In the genomic region with DNA sequence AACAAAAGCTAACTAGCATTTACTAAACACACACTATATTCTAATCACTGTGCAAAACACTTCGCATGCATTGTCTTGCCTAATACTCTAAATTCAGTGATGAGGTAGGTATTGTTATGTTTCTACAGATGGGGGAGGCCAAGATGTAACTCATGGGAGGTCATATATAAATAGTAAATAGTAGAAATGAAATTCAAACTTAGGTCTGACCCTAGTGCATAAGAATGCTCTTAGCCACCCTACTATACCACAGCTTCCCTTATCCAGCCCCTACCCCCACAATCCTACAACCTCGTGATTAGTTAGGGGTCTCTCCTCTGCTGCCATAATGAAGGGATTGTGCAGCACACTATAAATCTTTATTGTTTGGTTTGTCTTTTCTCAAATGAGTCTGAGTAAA, we compare ENCODE assay signal across 16 cellular contexts. TPM values are rescaled to one million over a fixed set of nuclear protein-coding genes. Genes with fewer than 3 reads are reported as not detected.
DNase-seq lines count a peak whose midpoint lies in the region; ATAC-seq, FAIRE-seq and TF ChIP-seq lines count a peak whose summit lies in the region.
"Had no signal": no experiment of that assay in that cellular context is flagged by ENCODE, and none has a peak within 500 bp of the region (broad histone marks: within the 10 kb centered on the region; RNA-seq: fewer than 3 reads in every experiment).

No MANE protein-coding gene starts in this region.

- H3K4me1 ChIP-seq in PC-3 (ENCODE audit: insufficient read depth, low read length) (peaks cover 45% of the 10 kb centered on the region), GM12878 (ENCODE audit: control insufficient read depth, insufficient read depth, low read length) (peaks cover 9% of the 10 kb centered on the region), gastrocnemius medialis (peaks cover 53 to 57% of the 10 kb centered on the region in 2 donors), adrenal gland (replicated peaks in 1 of 2) (peaks cover 21 to 55% of the 10 kb centered on the region in 2 donors)

- no peak for TF ChIP-seq EP300 in GM12878 (IDR thresholded peaks at IDR 0.05; ENCODE audit: borderline replicate concordance in 1 of 2, control insufficient read depth in 1 of 2, low read depth in 2 of 2, low read length in 2 of 2)

- no peaks in the 10 kb centered on the region for H3K9me2 ChIP-seq in PC-3 (replicated peaks; ENCODE audit: low read length)

- H3K4me1 Mint-ChIP-seq in activated naive CD4-positive, alpha-beta T cell treated with anti-CD3 and anti-CD28 coated beads for 36 hours (ENCODE audit: low read depth): peaks cover 62% of the 10 kb centered on the region
- H3K4me1 Mint-ChIP-seq in CD14-positive monocyte: peaks cover 75% of the 10 kb centered on the region

- TF ChIP-seq RAD21 in GM12878 (IDR thresholded peaks at IDR 0.05; ENCODE audit: insufficient read depth, low read depth, low read length): no peak

- in situ Hi-C loops in GM12878 (cut with MboI): no loop called here
- in situ Hi-C loops in gastrocnemius medialis (cut with MboI; ENCODE audit: low sequenced_read_pairs in 4 of 4): no loop called here

- peaks cover 94% of the 10 kb centered on the region for H3K79me2 ChIP-seq in PC-3 (ENCODE audit: low read length)
- H3K79me2 ChIP-seq in GM12878 (ENCODE audit: control insufficient read depth, insufficient read depth, low read length): peaks cover 87% of the 10 kb centered on the region

- H3K9me3 ChIP-seq in PC-3 (ENCODE audit: low read length) (no peaks in the 10 kb centered on the region), GM12878 (replicated peaks; ENCODE audit: control insufficient read depth, insufficient read depth, low read length) (no peaks in the 10 kb centered on the region), gastrocnemius medialis (no peaks in the 10 kb centered on the region), adrenal gland (replicated peaks in 1 of 3) (no peaks in the 10 kb centered on the region)
- H3K9me3 ChIP-seq: heart right ventricle, Peyer's patch, spleen had no signal

- H3K9me3 Mint-ChIP-seq in activated naive CD4-positive, alpha-beta T cell treated with anti-CD3 and anti-CD28 coated beads for 36 hours: no peaks in the 10 kb centered on the region
- no peaks in the 10 kb centered on the region for H3K9me3 Mint-ChIP-seq in CD14-positive monocyte
- H3K9me3 Mint-ChIP-seq: T-helper 1 cell treated with Interleukin-12 subunit alpha and Interleukin-12 subunit beta and Interleukin-4 antibody, amounts not matched to agents 30 μg/mL and 1 μg/mL, for 36 hours had no signal

- no peak overlapping the region for H3K4me3 Mint-ChIP-seq in activated naive CD4-positive, alpha-beta T cell treated with anti-CD3 and anti-CD28 coated beads for 36 hours
- no peak overlapping the region for H3K4me3 Mint-ChIP-seq in CD14-positive monocyte

- H3K27ac ChIP-seq in PC-3 (ENCODE audit: low read length) (peak overlapping the region; percentile 60), GM12878 (ENCODE audit: control insufficient read depth, insufficient read depth) (no peak overlapping the region), gastrocnemius medialis (peak overlapping the region in 3 of 4 donors; percentile 90 to 100 (median 99)), adrenal gland (no peak overlapping the region)
- H3K27ac ChIP-seq: heart right ventricle, spleen had no signal

- TF ChIP-seq POLR2A in GM12878 (IDR thresholded peaks at IDR 0.05; ENCODE audit: low read depth, low read length) (no peak), gastrocnemius medialis (IDR thresholded peaks at IDR 0.05) (no peak), adrenal gland (IDR thresholded peaks at IDR 0.05) (no peak)

- TF ChIP-seq CTCF in PC-3 (conservative IDR thresholded peaks at IDR 0.05; ENCODE audit: low read depth, low read length): no peak
- no peak for TF ChIP-seq CTCF in GM12878 (IDR thresholded peaks at IDR 0.05 in 2 of 3, conservative IDR thresholded peaks at IDR 0.05 in 1 of 3; ENCODE audit: control insufficient read depth in 2 of 3, extremely low read depth in 1 of 3, insufficient read depth in 1 of 3, low read depth in 3 of 3, low read length in 3 of 3)
- no peak for TF ChIP-seq CTCF in gastrocnemius medialis (IDR thresholded peaks at IDR 0.05 in 4 of 5, conservative IDR thresholded peaks at IDR 0.05 in 1 of 5)
- TF ChIP-seq CTCF in adrenal gland (IDR thresholded peaks at IDR 0.05): no peak
- TF ChIP-seq CTCF in CD14-positive monocyte (IDR thresholded peaks at IDR 0.05): no peak

- H3K27ac Mint-ChIP-seq in activated naive CD4-positive, alpha-beta T cell treated with anti-CD3 and anti-CD28 coated beads for 36 hours: peak overlapping the region; percentile 52
- H3K27ac Mint-ChIP-seq in CD14-positive monocyte: peak overlapping the region in 3 of 7 donors; percentile 55 to 68 (median 60)

- BruUV-seq in PC-3 (replicated peaks; lab: Mats Ljungman, UMichigan) (no TSS peak), GM12878 (replicated peaks; lab: Mats Ljungman, UMichigan) (no TSS peak)

- H2AFZ ChIP-seq in PC-3 (ENCODE audit: low read length) (no peak overlapping the region), GM12878 (ENCODE audit: control insufficient read depth, low read depth, low read length) (no peak overlapping the region)

- no peaks in the 10 kb centered on the region for H3K27me3 Mint-ChIP-seq in activated naive CD4-positive, alpha-beta T cell treated with anti-CD3 and anti-CD28 coated beads for 36 hours (ENCODE audit: low read depth)
- no peaks in the 10 kb centered on the region for H3K27me3 Mint-ChIP-seq in CD14-positive monocyte (ENCODE audit: low read depth in 3 of 3)

- peaks cover 4% of the 10 kb centered on the region for H3F3A ChIP-seq in PC-3 (ENCODE audit: low read length, unreplicated experiment)

- H4K20me1 ChIP-seq in PC-3 (ENCODE audit: low read length): peaks cover 48% of the 10 kb centered on the region
- no peaks in the 10 kb centered on the region for H4K20me1 ChIP-seq in GM12878 (ENCODE audit: control insufficient read depth, insufficient read depth)

- 96% methylated on average over 2 of the region's 2 CpGs for WGBS in GM12878 (ENCODE audit: insufficient coverage, insufficient replicate concordance, low lambda C conversion rate, missing lambda C conversion rate)
- 78 to 84% (median 81%) methylated on average over 2 of the region's 2 CpGs for WGBS in adrenal gland, 4 donors

- DNase-seq in activated naive CD4-positive, alpha-beta T cell treated with anti-CD3 and anti-CD28 coated beads for 36 hours: no peak
- no peak for DNase-seq in activated naive CD4-positive, alpha-beta T cell (lab: John Stamatoyannopoulos, UW)
- DNase-seq in PC-3 (no peak), GM12878 (ENCODE audit: low read depth, low spot score) (no peak), gastrocnemius medialis (no peak), adrenal gland (no peak), CD14-positive monocyte (ENCODE audit: low spot score) (no peak)
- DNase-seq in stimulated activated naive CD4-positive, alpha-beta T cell (lab: John Stamatoyannopoulos, UW): no peak
- DNase-seq: heart right ventricle, NCI-H146, NCI-H446 treated with DMSO at 0.1 percent for 48 hours, Peyer's patch, spleen had no signal

- H3K36me3 Mint-ChIP-seq in activated naive CD4-positive, alpha-beta T cell treated with anti-CD3 and anti-CD28 coated beads for 36 hours (ENCODE audit: low read depth): peaks cover 36% of the 10 kb centered on the region
- peaks cover 8 to 24% of the 10 kb centered on the region in 2 donors for H3K36me3 Mint-ChIP-seq in CD14-positive monocyte

- intact Hi-C loops in activated naive CD4-positive, alpha-beta T cell treated with anti-CD3 and anti-CD28 coated beads for 36 hours (cut with micrococcal nuclease): loop anchor here (2.0 kb wide), 1 partner anchor 68 kb away; no protein-coding TSS in a partner anchor
- intact Hi-C loops in PC-3 (cut with micrococcal nuclease): loop anchor here (10.0 kb wide), 1 partner anchor 90 kb away; the partner anchor contains the start of gene F11R
- intact Hi-C loops in GM12878 (cut with micrococcal nuclease; ENCODE audit: unreplicated experiment): no loop called here
- intact Hi-C loops in gastrocnemius medialis (cut with DNase I; ENCODE audit: low total_unique reads): no loop called here
- intact Hi-C loops in adrenal gland (cut with DNase I): no loop called here
- intact Hi-C loops in CD14-positive monocyte (cut with micrococcal nuclease): no loop called here

- POLR2A ChIA-PET in PC-3 (lab: Charles Lee; ENCODE audit: unreplicated experiment): no interaction called here
- POLR2A ChIA-PET in GM12878 (lab: Charles Lee): interaction anchor here (1.0 kb wide), 1 partner anchor 39 kb away, joined by 3 read pairs; the partner anchor contains the start of gene UFC1

- CTCF ChIA-PET in activated naive CD4-positive, alpha-beta T cell treated with anti-CD3 and anti-CD28 coated beads for 36 hours (lab: Charles Lee): interaction anchor here (0.6 kb wide), 1 partner anchor 1187 kb away, joined by 4 read pairs; no protein-coding TSS in a partner anchor
- CTCF ChIA-PET in PC-3 (lab: Charles Lee) (no interaction called here), GM12878 (lab: Yijun Ruan, JAX) (interaction anchor here (1.5 kb wide), 1 partner anchor 14 kb away, joined by 4 read pairs; no protein-coding TSS in a partner anchor)

- FAIRE-seq in GM12878 (lab: Jason Lieb, UNC): no peak

- SMC1A ChIA-PET in GM12878 (lab: Charles Lee; ENCODE audit: uncharacterized antibody, unreplicated experiment): interaction anchor here (1.0 to 1.7 kb wide), 4 partner anchors 13 to 32 kb away, joined by 3 to 4 read pairs (median 3); no protein-coding TSS in a partner anchor

- H3K4me3 ChIP-seq in PC-3 (ENCODE audit: low read length) (peak overlapping the region; percentile 14; the same call in 1 of the 2 replicates), GM12878 (0 out of 2 replicates have a peak overlapping the region, but pooled peaks have one; percentile 25), gastrocnemius medialis (no peak overlapping the region), adrenal gland (no peak overlapping the region)
- H3K4me3 ChIP-seq: heart right ventricle, Peyer's patch, spleen had no signal

- ATAC-seq in PC-3 (no peak), GM12878 (no peak), gastrocnemius medialis (no peak)
- ATAC-seq: heart right ventricle had no signal

- H3K9ac ChIP-seq in PC-3 (ENCODE audit: low read length) (no peak overlapping the region), GM12878 (ENCODE audit: control insufficient read depth, insufficient read depth, low read length) (no peak overlapping the region)

- RAD21 ChIA-PET in GM12878 (lab: Charles Lee; ENCODE audit: unreplicated experiment): no interaction called here

- peaks cover 31% of the 10 kb centered on the region for H3K36me3 ChIP-seq in PC-3 (ENCODE audit: low read depth, low read length)
- H3K36me3 ChIP-seq in GM12878 (ENCODE audit: control insufficient read depth in 2 of 2, insufficient read depth in 2 of 2, low read length in 1 of 2): peaks cover 0 to 1% of the 10 kb centered on the region in 2 experiments; a peak in 1 of 4 replicates
- H3K36me3 ChIP-seq in gastrocnemius medialis: no peaks in the 10 kb centered on the region
- H3K36me3 ChIP-seq in adrenal gland (replicated peaks in 1 of 2): no peaks in the 10 kb centered on the region

- H3K27me3 ChIP-seq in PC-3 (ENCODE audit: low read length) (no peaks in the 10 kb centered on the region), GM12878 (replicated peaks in 1 of 2; ENCODE audit: control insufficient read depth in 2 of 2, insufficient read depth in 2 of 2, low read length in 1 of 2) (no peaks in the 10 kb centered on the region), gastrocnemius medialis (no peaks in the 10 kb centered on the region), adrenal gland (no peaks in the 10 kb centered on the region)
- H3K27me3 ChIP-seq: heart right ventricle, Peyer's patch, spleen had no signal

- H3K4me2 ChIP-seq in PC-3 (ENCODE audit: low read length) (peak overlapping the region; percentile 46), GM12878 (ENCODE audit: control insufficient read depth, insufficient read depth) (peak overlapping the region; percentile 9; the same call in 1 of the 2 replicates)

RNA-seq across cellular contexts. Expression of gene PFDN2, which starts 3.3 kb away (rescaled TPM):
- total RNA-seq in activated naive CD4-positive, alpha-beta T cell treated with anti-CD3 and anti-CD28 coated beads for 36 hours: 100 to 1,000 TPM; 179 to 183 TPM
- total RNA-seq in PC-3 (2014; rRNA removed): 174 and 197 TPM in 2 replicates
- 2.0 and 4.3 TPM in 2 replicates for total RNA-seq in GM12878 (2013; cell fraction: nucleolus; rRNA removed)
- 52.1 and 52.3 TPM in 2 replicates for total RNA-seq in GM12878 (2014; rRNA removed)
- 44.0 and 54.3 TPM in 2 replicates for total RNA-seq in GM12878 (2014; rRNA removed; fragmentation: Illumina TruSeq; extraction: Trizol)
- total RNA-seq in GM12878 (2021): 76.8 and 81.8 TPM in 2 replicates
- 45.1 TPM for polyA plus RNA-seq in GM12878 (2011; ENCODE audit: low read depth)
- polyA plus RNA-seq in GM12878 (2011; rRNA removed): 111 and 127 TPM in 2 replicates
- polyA plus RNA-seq in GM12878 (2011; cell fraction: cytosol; rRNA removed): 103 and 106 TPM in 2 replicates
- polyA plus RNA-seq in GM12878 (2011; cell fraction: nucleus; rRNA removed): 34.5 and 52.5 TPM in 2 replicates
- polyA plus RNA-seq in GM12878 (2012): 82.6 and 88.2 TPM in 2 replicates
- polyA plus RNA-seq in GM12878 (2014; fragmentation: Illumina TruSeq; extraction: Trizol): 63.2 and 84.1 TPM in 2 replicates
- polyA plus RNA-seq in GM12878 (2014; fragmentation: Nextera tagmentation; extraction: Ambion mirVana): 10 to 100 TPM; 30.0 to 59.6 TPM
- 102 and 117 TPM in 2 replicates for polyA plus RNA-seq in GM12878 (2014; rRNA removed)
- 100 to 1,000 TPM; 136 to 141 TPM for polyA plus RNA-seq in GM12878 (2016; fragmentation: Nextera tagmentation; extraction: Ambion mirVana)
- 24.8 and 34.2 TPM in 2 replicates for polyA minus RNA-seq in GM12878 (2011; rRNA and poly(A)+ RNA removed)
- polyA minus RNA-seq in GM12878 (2011; cell fraction: cytosol; rRNA and poly(A)+ RNA removed): 14.4 and 21.2 TPM in 2 replicates
- 2.9 and 8.3 TPM in 2 replicates for polyA minus RNA-seq in GM12878 (2011; cell fraction: nucleus; rRNA and poly(A)+ RNA removed)
- 100 to 1,000 TPM in 1 of 4 donors, 10 to 100 TPM in 3; 62.4 to 106 (median 74.1) TPM for total RNA-seq in gastrocnemius medialis
- 100 to 1,000 TPM in 1 of 8 donors, 10 to 100 TPM in 7; 33.6 to 103 (median 53.7) TPM for total RNA-seq in adrenal gland
- polyA plus RNA-seq in adrenal gland: 100 to 1,000 TPM in 2 of 3 donors, 10 to 100 TPM in 1; 85.9 to 452 (median 363) TPM
- polyA plus RNA-seq in CD14-positive monocyte: 10 to 100 TPM; 59.1 to 65.6 TPM

RNA-seq across cellular contexts. Expression of gene NIT1, which starts 3.3 kb away (rescaled TPM):
- 10 to 100 TPM; 59.1 to 63.1 TPM for total RNA-seq in activated naive CD4-positive, alpha-beta T cell treated with anti-CD3 and anti-CD28 coated beads for 36 hours
- total RNA-seq in PC-3 (2014; rRNA removed) (18.1 and 27.0 TPM in 2 replicates), GM12878 (2014; rRNA removed) (27.9 and 33.0 TPM in 2 replicates), GM12878 (2014; rRNA removed; fragmentation: Illumina TruSeq; extraction: Trizol) (24.0 and 25.0 TPM in 2 replicates), GM12878 (2021) (27.4 and 28.8 TPM in 2 replicates), gastrocnemius medialis (10 to 100 TPM; 16.1 to 20.4 (median 17.9) TPM), adrenal gland (100 to 1,000 TPM in 5 of 8 donors, 10 to 100 TPM in 3; 77.1 to 122 (median 104) TPM)
- 53.0 and 53.6 TPM in 2 replicates for total RNA-seq in GM12878 (2013; cell fraction: nucleolus; rRNA removed)
- polyA plus RNA-seq in GM12878 (2011; ENCODE audit: low read depth): 18.2 TPM
- polyA plus RNA-seq in GM12878 (2011; rRNA removed) (10.5 and 19.2 TPM in 2 replicates), GM12878 (2014; fragmentation: Illumina TruSeq; extraction: Trizol) (20.8 and 27.2 TPM in 2 replicates), GM12878 (2014; fragmentation: Nextera tagmentation; extraction: Ambion mirVana) (10 to 100 TPM; 43.1 to 54.4 TPM), GM12878 (2014; rRNA removed) (27.3 and 27.4 TPM in 2 replicates), GM12878 (2016; fragmentation: Nextera tagmentation; extraction: Ambion mirVana) (10 to 100 TPM; 35.3 to 40.4 TPM), adrenal gland (100 to 1,000 TPM in 1 of 3 donors, 10 to 100 TPM in 2; 72.2 to 147 (median 88.6) TPM), CD14-positive monocyte (10 to 100 TPM; 28.4 to 35.7 TPM)
- 29.7 and 31.4 TPM in 2 replicates for polyA plus RNA-seq in GM12878 (2011; cell fraction: cytosol; rRNA removed)
- 46.3 and 63.1 TPM in 2 replicates for polyA plus RNA-seq in GM12878 (2011; cell fraction: nucleus; rRNA removed)
- 22.7 and 33.5 TPM in 2 replicates for polyA plus RNA-seq in GM12878 (2012)
- polyA minus RNA-seq in GM12878 (2011; rRNA and poly(A)+ RNA removed): 22.1 and 27.7 TPM in 2 replicates
- polyA minus RNA-seq in GM12878 (2011; cell fraction: cytosol; rRNA and poly(A)+ RNA removed): 6.1 and 8.5 TPM in 2 replicates
- polyA minus RNA-seq in GM12878 (2011; cell fraction: nucleus; rRNA and poly(A)+ RNA removed): 27.1 and 27.3 TPM in 2 replicates

RNA-seq across cellular contexts. Expression of gene KLHDC9, which starts 16.4 kb away (rescaled TPM):
- total RNA-seq in activated naive CD4-positive, alpha-beta T cell treated with anti-CD3 and anti-CD28 coated beads for 36 hours: under 1 TPM; 0.33 to 0.57 TPM
- 3.2 and 3.3 TPM in 2 replicates for total RNA-seq in PC-3 (2014; rRNA removed)
- 1.7 and 2.1 TPM in 2 replicates for total RNA-seq in GM12878 (2013; cell fraction: nucleolus; rRNA removed)
- 2.2 and 2.5 TPM in 2 replicates for total RNA-seq in GM12878 (2014; rRNA removed)
- 1.2 and 2.1 TPM in 2 replicates for total RNA-seq in GM12878 (2014; rRNA removed; fragmentation: Illumina TruSeq; extraction: Trizol)
- 2.7 and 3.3 TPM in 2 replicates for total RNA-seq in GM12878 (2021)
- 4.2 TPM for polyA plus RNA-seq in GM12878 (2011; ENCODE audit: low read depth)
- 3.4 and 3.9 TPM in 2 replicates for polyA plus RNA-seq in GM12878 (2011; rRNA removed)
- 2.9 and 3.5 TPM in 2 replicates for polyA plus RNA-seq in GM12878 (2011; cell fraction: cytosol; rRNA removed)
- 4.5 and 4.8 TPM in 2 replicates for polyA plus RNA-seq in GM12878 (2011; cell fraction: nucleus; rRNA removed)
- polyA plus RNA-seq in GM12878 (2012): 2.2 and 2.3 TPM in 2 replicates
- 0.52 and 1.3 TPM in 2 replicates for polyA plus RNA-seq in GM12878 (2014; fragmentation: Illumina TruSeq; extraction: Trizol)
- 1 to 10 TPM in 1 of 2 experiments, under 1 TPM in 1; 0.66 to 1.3 TPM for polyA plus RNA-seq in GM12878 (2014; fragmentation: Nextera tagmentation; extraction: Ambion mirVana)
- polyA plus RNA-seq in GM12878 (2014; rRNA removed): 2.8 and 3.8 TPM in 2 replicates
- polyA plus RNA-seq in GM12878 (2016; fragmentation: Nextera tagmentation; extraction: Ambion mirVana): 1 to 10 TPM; 3.1 to 4.9 TPM
- polyA minus RNA-seq in GM12878 (2011; rRNA and poly(A)+ RNA removed): 0.82 and 1.2 TPM in 2 replicates
- polyA minus RNA-seq in GM12878 (2011; cell fraction: cytosol; rRNA and poly(A)+ RNA removed): not detected in 2 replicates
- 1.1 and 1.5 TPM in 2 replicates for polyA minus RNA-seq in GM12878 (2011; cell fraction: nucleus; rRNA and poly(A)+ RNA removed)
- 1 to 10 TPM in 2 of 4 donors, under 1 TPM in 2; 0.89 to 2.4 (median 1.3) TPM for total RNA-seq in gastrocnemius medialis
- 10 to 100 TPM in 7 of 8 donors, 1 to 10 TPM in 1; 5.2 to 28.1 (median 19.6) TPM for total RNA-seq in adrenal gland
- 10 to 100 TPM in 2 of 3 donors, 1 to 10 TPM in 1; 5.5 to 25.4 (median 24.4) TPM for polyA plus RNA-seq in adrenal gland
- not detected for polyA plus RNA-seq in CD14-positive monocyte
- total RNA-seq: mononuclear cell had no signal

RNA-seq across cellular contexts. Expression of gene DEDD, which starts 17.9 kb away (rescaled TPM):
- 10 to 100 TPM; 29.7 to 34.0 TPM for total RNA-seq in activated naive CD4-positive, alpha-beta T cell treated with anti-CD3 and anti-CD28 coated beads for 36 hours
- total RNA-seq in PC-3 (2014; rRNA removed): 23.4 and 39.2 TPM in 2 replicates
- 9.0 and 9.1 TPM in 2 replicates for total RNA-seq in GM12878 (2013; cell fraction: nucleolus; rRNA removed)
- 21.7 TPM in 2 replicates for total RNA-seq in GM12878 (2014; rRNA removed)
- total RNA-seq in GM12878 (2014; rRNA removed; fragmentation: Illumina TruSeq; extraction: Trizol): 13.6 and 15.7 TPM in 2 replicates
- total RNA-seq in GM12878 (2021): 31.8 and 33.0 TPM in 2 replicates
- 18.8 TPM for polyA plus RNA-seq in GM12878 (2011; ENCODE audit: low read depth)
- polyA plus RNA-seq in GM12878 (2011; rRNA removed): 12.8 and 30.7 TPM in 2 replicates
- 54.6 and 65.3 TPM in 2 replicates for polyA plus RNA-seq in GM12878 (2011; cell fraction: cytosol; rRNA removed)
- polyA plus RNA-seq in GM12878 (2011; cell fraction: nucleus; rRNA removed): 28.4 TPM in 2 replicates
- 25.3 and 26.4 TPM in 2 replicates for polyA plus RNA-seq in GM12878 (2012)
- 29.1 and 33.9 TPM in 2 replicates for polyA plus RNA-seq in GM12878 (2014; fragmentation: Illumina TruSeq; extraction: Trizol)
- 10 to 100 TPM; 25.5 to 30.0 TPM for polyA plus RNA-seq in GM12878 (2014; fragmentation: Nextera tagmentation; extraction: Ambion mirVana)
- 29.2 and 30.6 TPM in 2 replicates for polyA plus RNA-seq in GM12878 (2014; rRNA removed)
- polyA plus RNA-seq in GM12878 (2016; fragmentation: Nextera tagmentation; extraction: Ambion mirVana): 10 to 100 TPM; 27.6 to 33.2 TPM
- polyA minus RNA-seq in GM12878 (2011; rRNA and poly(A)+ RNA removed): 66.6 and 96.6 TPM in 2 replicates
- polyA minus RNA-seq in GM12878 (2011; cell fraction: cytosol; rRNA and poly(A)+ RNA removed): 15.9 and 21.4 TPM in 2 replicates
- polyA minus RNA-seq in GM12878 (2011; cell fraction: nucleus; rRNA and poly(A)+ RNA removed): 5.9 and 9.5 TPM in 2 replicates
- total RNA-seq in gastrocnemius medialis: 10 to 100 TPM; 40.2 to 60.2 (median 46.3) TPM
- 10 to 100 TPM; 24.2 to 38.2 (median 32.9) TPM for total RNA-seq in adrenal gland
- 10 to 100 TPM; 30.9 to 35.0 (median 33.1) TPM for polyA plus RNA-seq in adrenal gland
- polyA plus RNA-seq in CD14-positive monocyte: 10 to 100 TPM; 40.9 to 42.2 TPM

RNA-seq across cellular contexts. Expression of gene NECTIN4, which starts 25.2 kb away (rescaled TPM):
- total RNA-seq in activated naive CD4-positive, alpha-beta T cell treated with anti-CD3 and anti-CD28 coated beads for 36 hours: not detected
- total RNA-seq in PC-3 (2014; rRNA removed) (6.8 and 7.0 TPM in 2 replicates), GM12878 (2014; rRNA removed) (2.5 and 2.8 TPM in 2 replicates), GM12878 (2014; rRNA removed; fragmentation: Illumina TruSeq; extraction: Trizol) (3.1 and 3.3 TPM in 2 replicates), GM12878 (2021) (4.0 and 5.6 TPM in 2 replicates), gastrocnemius medialis (not detected), adrenal gland (not detected)
- not detected in 2 replicates for total RNA-seq in GM12878 (2013; cell fraction: nucleolus; rRNA removed)
- 3.0 TPM for polyA plus RNA-seq in GM12878 (2011; ENCODE audit: low read depth)
- polyA plus RNA-seq in GM12878 (2011; rRNA removed) (7.5 and 8.7 TPM in 2 replicates), GM12878 (2014; fragmentation: Illumina TruSeq; extraction: Trizol) (2.6 and 4.5 TPM in 2 replicates), GM12878 (2014; fragmentation: Nextera tagmentation; extraction: Ambion mirVana) (1 to 10 TPM; 3.2 to 3.5 TPM), GM12878 (2014; rRNA removed) (3.4 TPM in 2 replicates), GM12878 (2016; fragmentation: Nextera tagmentation; extraction: Ambion mirVana) (1 to 10 TPM; 6.9 to 8.3 TPM), adrenal gland (under 1 TPM in 1 of 3 donors, not detected in 2; 0.10 TPM), CD14-positive monocyte (under 1 TPM in 1 of 2 donors, not detected in 1; 0.07 TPM)
- 6.4 and 9.5 TPM in 2 replicates for polyA plus RNA-seq in GM12878 (2011; cell fraction: cytosol; rRNA removed)
- 5.1 and 6.9 TPM in 2 replicates for polyA plus RNA-seq in GM12878 (2011; cell fraction: nucleus; rRNA removed)
- polyA plus RNA-seq in GM12878 (2012): 2.3 and 3.2 TPM in 2 replicates
- 14.3 and 18.7 TPM in 2 replicates for polyA minus RNA-seq in GM12878 (2011; rRNA and poly(A)+ RNA removed)
- 2.3 and 4.4 TPM in 2 replicates for polyA minus RNA-seq in GM12878 (2011; cell fraction: cytosol; rRNA and poly(A)+ RNA removed)
- 2.3 and 5.5 TPM in 2 replicates for polyA minus RNA-seq in GM12878 (2011; cell fraction: nucleus; rRNA and poly(A)+ RNA removed)
- total RNA-seq: osteocyte, spleen had no signal

Comparison
In these comparisons a context has a peak if more than half of its experiments do, and no peak if none do; other contexts are left out.
1. H3K27ac ChIP-seq: peak in PC-3 (single experiment) and gastrocnemius medialis (3 of 4); none in GM12878 (single experiment) and adrenal gland (0 of 5).
2. H3K4me3 ChIP-seq: peak in PC-3 (single experiment) and GM12878 (single experiment); none in gastrocnemius medialis (0 of 4) and adrenal gland (0 of 4).
3. intact Hi-C loops: an anchor here in activated naive CD4-positive, alpha-beta T cell treated with anti-CD3 and anti-CD28 coated beads for 36 hours (2.0 kb wide) and PC-3 (10.0 kb wide); none called in GM12878, gastrocnemius medialis, adrenal gland and CD14-positive monocyte.